ENCODE assay signal across 8 cellular contexts in genomic region chr16:31143036-31143888, GRCh38. TPM values are rescaled to one million over a fixed set of nuclear protein-coding genes. Genes with fewer than 3 reads are reported as not detected.
A peak's percentile ranks its signal among the peaks of the same experiment; 100 is the strongest.
DNase-seq lines count a peak whose midpoint lies in the region; ATAC-seq and TF ChIP-seq lines count a peak whose summit lies in the region.

No MANE protein-coding gene starts in this region.

- in situ Hi-C loops in astrocyte of the cerebellum (cut with HindIII; ENCODE audit: low sequenced_read_pairs), result no loop called here

- no peaks in the 10 kb centered on the region for H3K9me3 ChIP-seq in mononuclear cell (ENCODE audit: low read depth, low read length)
- no peaks in the 10 kb centered on the region for H3K9me3 ChIP-seq in upper lobe of left lung

- no peaks in the 10 kb centered on the region for H3K36me3 ChIP-seq in upper lobe of left lung

- no peaks in the 10 kb centered on the region for H3K9me3 Mint-ChIP-seq in activated naive CD4-positive, alpha-beta T cell treated with anti-CD3 and anti-CD28 coated beads, Interleukin-2, amount 50 U/mL, for 24 hours

- no peak for ATAC-seq in upper lobe of left lung (ENCODE audit: low FRiP score in 2 of 2)

- peaks cover 31% of the 10 kb centered on the region for H3K4me1 ChIP-seq in mononuclear cell (ENCODE audit: insufficient read depth, low read length)
- peaks cover 22 to 41% (median 26%) of the 10 kb centered on the region in 4 donors for H3K4me1 ChIP-seq in upper lobe of left lung

- TF ChIP-seq POLR2A in upper lobe of left lung (IDR thresholded peaks at IDR 0.05), result no peak

- TF ChIP-seq EP300 in upper lobe of left lung (IDR thresholded peaks at IDR 0.05), result no peak

- H3K4me3 Mint-ChIP-seq in activated naive CD4-positive, alpha-beta T cell treated with anti-CD3 and anti-CD28 coated beads, Interleukin-2, amount 50 U/mL, for 24 hours, result peak overlapping the region; percentile 49

- no peak for DNase-seq in activated naive CD4-positive, alpha-beta T cell treated with anti-CD3 and anti-CD28 coated beads, Interleukin-2, amount 50 U/mL, for 16 hours
- DNase-seq in astrocyte of the cerebellum (ENCODE audit: low read depth) (no peak), upper lobe of left lung (peak; percentile 21 to 73), NCI-H1436 treated with DMSO at 0.1 percent for 48 hours (lab: John Stamatoyannopoulos, UW) (no peak), T-helper 9 cell (no peak), amygdala (lab: John Stamatoyannopoulos, UW) (no peak)

- H3K36me3 Mint-ChIP-seq in activated naive CD4-positive, alpha-beta T cell treated with anti-CD3 and anti-CD28 coated beads, Interleukin-2, amount 50 U/mL, for 24 hours, result no peaks in the 10 kb centered on the region

- H3K27ac Mint-ChIP-seq in activated naive CD4-positive, alpha-beta T cell treated with anti-CD3 and anti-CD28 coated beads, Interleukin-2, amount 50 U/mL, for 24 hours, result no peak overlapping the region

- H3K4me1 Mint-ChIP-seq in activated naive CD4-positive, alpha-beta T cell treated with anti-CD3 and anti-CD28 coated beads, Interleukin-2, amount 50 U/mL, for 24 hours, result peaks cover 14% of the 10 kb centered on the region

- H3K27me3 ChIP-seq in mononuclear cell (ENCODE audit: insufficient read depth, low read length) (no peaks in the 10 kb centered on the region), upper lobe of left lung (no peaks in the 10 kb centered on the region)

- H3K4me3 ChIP-seq in astrocyte of the cerebellum (ENCODE audit: low read depth, low read length), result peak overlapping the region; percentile 36
- peak overlapping the region; percentile 43 for H3K4me3 ChIP-seq in mononuclear cell (ENCODE audit: low read length)
- H3K4me3 ChIP-seq in upper lobe of left lung, result peak overlapping the region; percentile 38 to 63 (median 51)

- TF ChIP-seq CTCF in astrocyte of the cerebellum (IDR thresholded peaks at IDR 0.05; ENCODE audit: low read depth, low read length, missing control alignments), result no peak
- no peak for TF ChIP-seq CTCF in upper lobe of left lung (IDR thresholded peaks at IDR 0.05)

- no peaks in the 10 kb centered on the region for H3K27me3 Mint-ChIP-seq in activated naive CD4-positive, alpha-beta T cell treated with anti-CD3 and anti-CD28 coated beads, Interleukin-2, amount 50 U/mL, for 24 hours

- peak overlapping the region; percentile 80 to 90 (median 86) for H3K27ac ChIP-seq in upper lobe of left lung

- 58 to 80% methylated on average over 13 to 21 of the region's 25 CpGs for WGBS in upper lobe of left lung, 2 donors

RNA-seq across cellular contexts. Expression of gene PRSS36, which starts 6.6 kb away (rescaled TPM):
- total RNA-seq in mononuclear cell, result 1.2 TPM
- 10 to 100 TPM in 2 of 6 donors, 1 to 10 TPM in 4; 1.4 to 61.8 (median 5.6) TPM for total RNA-seq in upper lobe of left lung

RNA-seq across cellular contexts. Expression of gene PRSS8, which starts 7.7 kb away (rescaled TPM):
- not detected for total RNA-seq in mononuclear cell
- total RNA-seq in upper lobe of left lung, result 100 to 1,000 TPM in 3 of 6 donors, 10 to 100 TPM in 3; 59.7 to 155 (median 109) TPM

RNA-seq across cellular contexts. Expression of gene KAT8, which starts 25.8 kb away (rescaled TPM):
- total RNA-seq in mononuclear cell (76.5 TPM), upper lobe of left lung (100 to 1,000 TPM in 1 of 6 donors, 10 to 100 TPM in 5; 73.9 to 144 (median 83.6) TPM)

RNA-seq across cellular contexts. Expression of gene BCKDK, which starts 35.1 kb away (rescaled TPM):
- 11.0 TPM for total RNA-seq in mononuclear cell
- total RNA-seq in upper lobe of left lung, result 10 to 100 TPM; 23.2 to 64.4 (median 39.3) TPM

RNA-seq across cellular contexts. Expression of gene FUS, which starts 36.7 kb away (rescaled TPM):
- total RNA-seq in mononuclear cell (183 TPM), upper lobe of left lung (100 to 1,000 TPM in 3 of 6 donors, 10 to 100 TPM in 3; 65.7 to 258 (median 145) TPM)

Comparison
In these comparisons a context has a peak if more than half of its experiments do, and no peak if none do; other contexts are left out.
1. DNase-seq: peak in upper lobe of left lung (2 of 2); none in activated naive CD4-positive, alpha-beta T cell treated with anti-CD3 and anti-CD28 coated beads, Interleukin-2, amount 50 U/mL, for 16 hours (single experiment), astrocyte of the cerebellum (single experiment), NCI-H1436 treated with DMSO at 0.1 percent for 48 hours (single experiment), T-helper 9 cell (single experiment) and amygdala (0 of 56).
2. RNA of gene PRSS8, which starts 7.7 kb away (total RNA-seq): 59.7 to 155 TPM in upper lobe of left lung; not detected in mononuclear cell (single experiment); every median in the first group is over 10 times any median in the second.
3. Peak in every context shown above with its lines, with median percentiles within 50 percentile points of each other: H3K4me3 ChIP-seq.